In the genomic region with DNA sequence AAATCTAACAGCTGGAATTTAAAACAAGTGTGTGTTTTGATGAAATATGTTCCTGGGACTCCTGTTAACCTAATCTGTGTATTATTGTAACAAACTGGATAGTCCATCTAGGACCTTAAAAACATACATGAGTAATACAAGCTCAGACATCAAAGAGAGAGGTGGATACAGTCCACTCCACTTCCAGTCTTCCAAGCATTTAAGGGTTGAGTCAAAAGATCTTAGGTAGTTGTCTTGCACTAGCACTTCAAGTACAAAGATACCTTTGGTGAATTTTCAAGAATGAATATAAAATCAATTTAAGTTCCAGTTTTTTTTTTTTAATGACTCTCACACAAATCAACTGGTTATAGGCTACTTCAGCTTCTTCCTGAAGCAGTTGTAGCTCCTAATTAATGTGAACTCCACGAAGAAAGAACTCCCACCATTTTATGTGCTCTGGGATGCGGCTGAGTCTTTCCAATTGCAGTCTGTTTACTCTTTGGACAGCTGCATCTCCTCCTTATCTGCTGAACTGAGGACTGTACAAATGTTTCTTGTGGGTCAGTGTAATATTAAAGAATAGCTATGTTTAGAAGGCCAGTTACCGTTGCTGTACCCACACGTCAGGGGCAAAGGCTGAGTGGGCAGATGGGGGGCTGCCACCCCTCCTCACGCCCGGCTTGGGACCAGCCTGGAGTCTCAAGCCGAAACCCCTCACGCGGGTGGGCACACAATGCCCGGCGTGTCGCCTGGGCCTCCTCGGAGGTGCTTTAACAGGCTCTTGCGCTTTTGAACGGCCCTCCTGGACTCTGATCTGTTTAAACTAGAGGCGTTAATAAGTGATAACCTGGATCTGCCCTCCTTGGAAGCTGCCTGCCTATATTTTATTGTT, we compare ENCODE assay signal across 8 cellular contexts. TPM values are rescaled to one million over a fixed set of nuclear protein-coding genes. Genes with fewer than 3 reads are reported as not detected.
A peak's percentile ranks its signal among the peaks of the same experiment; 100 is the strongest.
DNase-seq lines count a peak whose midpoint lies in the region; ATAC-seq and TF ChIP-seq lines count a peak whose summit lies in the region.

No MANE protein-coding gene starts in this region.

- no peaks in the 10 kb centered on the region for H3K27me3 ChIP-seq in endodermal cell (ENCODE audit: control insufficient read depth, insufficient read depth, low read length, poor library complexity, severe bottlenecking)
- no peaks in the 10 kb centered on the region for H3K27me3 ChIP-seq in smooth muscle cell (ENCODE audit: low read depth)

- H3K36me3 ChIP-seq in endodermal cell (ENCODE audit: control insufficient read depth, insufficient read depth, low read length) = no peaks in the 10 kb centered on the region
- H3K36me3 ChIP-seq in smooth muscle cell (ENCODE audit: low read depth) = no peaks in the 10 kb centered on the region

- WGBS in endodermal cell (ENCODE audit: insufficient coverage in 1 of 2, insufficient read length in 1 of 2), 2 experiments = 4 to 5% methylated on average over 7 to 16 of the region's 16 CpGs
- 1% methylated on average over 16 of the region's 16 CpGs for WGBS in smooth muscle cell (ENCODE audit: low lambda C conversion rate)

- no peaks in the 10 kb centered on the region for H3K9me3 Mint-ChIP-seq in activated T-cell treated with anti-CD3 and anti-CD28 coated beads, Interleukin-2, amount 50 U/mL, for 24 hours
- H3K9me3 Mint-ChIP-seq in endodermal cell = no peaks in the 10 kb centered on the region

- H3K4me1 ChIP-seq in endodermal cell (ENCODE audit: control insufficient read depth, insufficient read depth, low read length) = no peaks in the 10 kb centered on the region
- H3K4me1 ChIP-seq in smooth muscle cell (ENCODE audit: low read depth) = peaks cover 37% of the 10 kb centered on the region

- no peak for ATAC-seq in GM21576 (IDR thresholded peaks at IDR 0.05; ENCODE audit: unreplicated experiment)

- peak overlapping the region; percentile 92 for H3K27ac ChIP-seq in endodermal cell (ENCODE audit: low read depth, low read length)
- peak overlapping the region; percentile 87 for H3K27ac ChIP-seq in smooth muscle cell (ENCODE audit: low read depth)

- H3K9ac ChIP-seq in endodermal cell (ENCODE audit: extremely low read depth, low read length, poor library complexity, severe bottlenecking) = peak overlapping the region; percentile 93
- H3K9ac ChIP-seq in smooth muscle cell (ENCODE audit: low read depth) = peak overlapping the region; percentile 51

- H3F3A ChIP-seq in smooth muscle cell (ENCODE audit: low read depth) = peaks cover 4% of the 10 kb centered on the region

- H3K4me3 Mint-ChIP-seq in activated T-cell treated with anti-CD3 and anti-CD28 coated beads, Interleukin-2, amount 50 U/mL, for 24 hours = peak overlapping the region; percentile 58
- H3K4me3 Mint-ChIP-seq in endodermal cell = peak overlapping the region; percentile 94

- H3K27ac Mint-ChIP-seq in activated T-cell treated with anti-CD3 and anti-CD28 coated beads, Interleukin-2, amount 50 U/mL, for 24 hours = peak overlapping the region; percentile 41
- H3K27ac Mint-ChIP-seq in endodermal cell = peak overlapping the region; percentile 96

- TF ChIP-seq CTCF in endodermal cell (conservative IDR thresholded peaks at IDR 0.05) = no peak
- no peak for TF ChIP-seq CTCF in smooth muscle cell (IDR thresholded peaks at IDR 0.05; ENCODE audit: borderline replicate concordance, insufficient read depth, poor library complexity, severe bottlenecking)

- H3K9me3 ChIP-seq in endodermal cell (ENCODE audit: control insufficient read depth, low read length) = no peaks in the 10 kb centered on the region
- H3K9me3 ChIP-seq in smooth muscle cell (replicated peaks; ENCODE audit: low read depth) = no peaks in the 10 kb centered on the region

- H3K79me2 ChIP-seq in smooth muscle cell (ENCODE audit: low read depth) = peaks cover 44% of the 10 kb centered on the region

- H2AFZ ChIP-seq in smooth muscle cell (ENCODE audit: low read depth) = peak overlapping the region; percentile 92

- DNase-seq in activated T-cell treated with anti-CD3 and anti-CD28 coated beads, Interleukin-2, amount 50 U/mL, for 24 hours = no peak
- no peak for DNase-seq in activated T-cell treated with anti-CD3 and anti-CD28 coated beads for 4 hours
- peak; percentile 33 for DNase-seq in NCI-H82 treated with DMSO at 0.1 percent for 48 hours (lab: John Stamatoyannopoulos, UW; ENCODE audit: unreplicated experiment)
- peak; percentile 66 for DNase-seq in endodermal cell
- DNase-seq in smooth muscle cell (lab: John Stamatoyannopoulos, UW; ENCODE audit: unreplicated experiment) = no peak
- no peak for DNase-seq in C1 segment of cervical spinal cord (lab: John Stamatoyannopoulos, UW)
- no peak for DNase-seq in activated effector memory CD4-positive, alpha-beta T cell treated with anti-CD3 and anti-CD28 coated beads, Interleukin-2, amount 50 U/mL, for 16 hours

- H3K36me3 Mint-ChIP-seq in activated T-cell treated with anti-CD3 and anti-CD28 coated beads, Interleukin-2, amount 50 U/mL, for 24 hours (ENCODE audit: low read depth) = no peaks in the 10 kb centered on the region
- no peaks in the 10 kb centered on the region for H3K36me3 Mint-ChIP-seq in endodermal cell (ENCODE audit: low read depth)

- H3K4me3 ChIP-seq in endodermal cell (ENCODE audit: low read length) (peak overlapping the region; percentile 99), smooth muscle cell (peak overlapping the region; percentile 69)

- peaks cover 33% of the 10 kb centered on the region for H3K4me1 Mint-ChIP-seq in activated T-cell treated with anti-CD3 and anti-CD28 coated beads, Interleukin-2, amount 50 U/mL, for 24 hours (ENCODE audit: low read depth)
- peaks cover 20% of the 10 kb centered on the region for H3K4me1 Mint-ChIP-seq in endodermal cell

- H3K27me3 Mint-ChIP-seq in activated T-cell treated with anti-CD3 and anti-CD28 coated beads, Interleukin-2, amount 50 U/mL, for 24 hours = peaks cover 67% of the 10 kb centered on the region
- no peaks in the 10 kb centered on the region for H3K27me3 Mint-ChIP-seq in endodermal cell (ENCODE audit: insufficient read depth)

- no peaks in the 10 kb centered on the region for H4K20me1 ChIP-seq in smooth muscle cell (ENCODE audit: low read depth)

- peak overlapping the region; percentile 94 for H3K4me2 ChIP-seq in smooth muscle cell

RNA-seq across cellular contexts. Expression of gene IGF2BP3, which starts 2.9 kb away (rescaled TPM):
- total RNA-seq in endodermal cell = 100 to 1,000 TPM; 114 to 123 TPM
- polyA plus RNA-seq in endodermal cell (2013, experiment 1 of 2) = 96.3 TPM
- polyA plus RNA-seq in endodermal cell (2013, experiment 2 of 2) = 93.1 TPM
- 28.1 and 35.2 TPM in 2 replicates for total RNA-seq in smooth muscle cell
- 7.9 and 9.7 TPM in 2 replicates for polyA plus RNA-seq in smooth muscle cell

RNA-seq across cellular contexts. Expression of gene TRA2A, which starts 58.6 kb away (rescaled TPM):
- total RNA-seq in endodermal cell (100 to 1,000 TPM; 104 to 114 TPM), smooth muscle cell (77.0 and 89.0 TPM in 2 replicates)
- polyA plus RNA-seq in endodermal cell (2013, experiment 1 of 2) = 114 TPM
- polyA plus RNA-seq in endodermal cell (2013, experiment 2 of 2) = 93.4 TPM
- 43.0 and 43.9 TPM in 2 replicates for polyA plus RNA-seq in smooth muscle cell

Comparison
In these comparisons a context has a peak if more than half of its experiments do, and no peak if none do; other contexts are left out.
1. DNase-seq: peak in NCI-H82 treated with DMSO at 0.1 percent for 48 hours (single experiment) and endodermal cell (single experiment); none in activated T-cell treated with anti-CD3 and anti-CD28 coated beads, Interleukin-2, amount 50 U/mL, for 24 hours (single experiment), activated T-cell treated with anti-CD3 and anti-CD28 coated beads for 4 hours (single experiment), smooth muscle cell (single experiment), C1 segment of cervical spinal cord (0 of 14) and activated effector memory CD4-positive, alpha-beta T cell treated with anti-CD3 and anti-CD28 coated beads, Interleukin-2, amount 50 U/mL, for 16 hours (single experiment).